Comparison of ENCODE assay signal across 8 cellular contexts in the genomic region with DNA sequence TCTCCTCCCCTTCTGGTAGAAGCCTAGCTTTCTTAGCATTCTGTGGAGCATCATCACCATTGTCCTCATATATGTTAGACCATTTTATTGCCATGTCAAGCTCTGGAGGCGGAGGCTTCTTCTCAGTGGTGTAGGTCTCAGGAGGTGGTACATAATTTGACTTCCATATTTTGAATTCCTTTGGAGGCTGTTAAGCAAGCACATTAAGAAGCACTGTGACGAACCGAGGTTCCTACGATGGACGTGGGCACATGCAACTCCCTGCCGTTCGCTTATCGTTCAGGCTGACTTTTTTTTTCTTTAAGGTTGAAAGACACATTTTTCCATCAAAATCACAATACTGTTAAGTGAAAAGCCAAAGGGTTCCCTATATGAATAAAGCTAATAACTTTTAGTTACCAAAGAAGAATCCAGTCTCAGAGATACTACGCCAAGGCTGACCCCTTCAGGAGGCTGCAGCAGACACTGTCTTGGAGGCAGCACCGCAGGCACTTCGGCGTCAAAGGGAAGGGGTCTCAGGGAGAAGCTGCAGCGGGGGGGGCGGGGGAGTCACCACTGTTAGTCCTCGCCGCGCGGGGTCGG. TPM values are rescaled to one million over a fixed set of nuclear protein-coding genes. Genes with fewer than 3 reads are reported as not detected.
A peak's percentile ranks its signal among the peaks of the same experiment; 100 is the strongest.
DNase-seq lines count a peak whose midpoint lies in the region; ATAC-seq and TF ChIP-seq lines count a peak whose summit lies in the region.

No MANE protein-coding gene starts in this region.

- peak overlapping the region; percentile 98 for H3K4ac ChIP-seq in trophoblast cell (ENCODE audit: low read depth, low read length)

- H3K4me2 ChIP-seq in trophoblast cell (ENCODE audit: low read length): peak overlapping the region; percentile 85

- peak overlapping the region; percentile 84 for H3K9ac ChIP-seq in trophoblast cell (ENCODE audit: low read length)

- peaks cover 8% of the 10 kb centered on the region for H3K79me2 ChIP-seq in trophoblast cell (ENCODE audit: control insufficient read depth, insufficient read depth, low read length, poor library complexity)

- peaks cover 0 to 22% (median 0%) of the 10 kb centered on the region in 3 donors for H3K36me3 ChIP-seq in Peyer's patch
- H3K36me3 ChIP-seq in trophoblast cell (ENCODE audit: control insufficient read depth in 1 of 2, insufficient read depth in 2 of 2, low read length in 2 of 2): peaks cover 0 to 9% of the 10 kb centered on the region in 2 experiments

- no CpG with 5 or more reads among the region's 19 CpGs for WGBS in trophoblast cell (ENCODE audit: extremely low coverage, insufficient coverage, insufficient read length)

- H3K23ac ChIP-seq in trophoblast cell (ENCODE audit: low read length): no peak overlapping the region

- H3K4me3 ChIP-seq in Peyer's patch (peak overlapping the region; percentile 85 to 95 (median 92)), trophoblast cell (ENCODE audit: low read depth, low read length) (peak overlapping the region; percentile 89)

- H2BK120ac ChIP-seq in trophoblast cell (ENCODE audit: insufficient read depth, low read length, poor library complexity): no peak overlapping the region

- peak; percentile 21 for ATAC-seq in esophagus mucosa
- ATAC-seq in HG03521 (IDR thresholded peaks at IDR 0.05; ENCODE audit: unreplicated experiment): no peak

- no peak overlapping the region for H2BK12ac ChIP-seq in trophoblast cell (ENCODE audit: low read length)

- H3K4me1 ChIP-seq in Peyer's patch: peaks cover 0 to 35% (median 9%) of the 10 kb centered on the region in 4 donors
- H3K4me1 ChIP-seq in trophoblast cell (ENCODE audit: control insufficient read depth in 1 of 2, insufficient read depth in 2 of 2, low read length in 2 of 2): peaks cover 0 to 3% of the 10 kb centered on the region in 2 experiments

- TF ChIP-seq CTCF in Peyer's patch (IDR thresholded peaks at IDR 0.05): no peak

- peak overlapping the region; percentile 74 to 86 (median 79) for H3K27ac ChIP-seq in Peyer's patch
- no peak overlapping the region for H3K27ac ChIP-seq in trophoblast cell (ENCODE audit: low read depth, low read length)

- no peak overlapping the region for H2BK5ac ChIP-seq in trophoblast cell (ENCODE audit: low read depth, low read length, poor library complexity)

- no peak overlapping the region for H2AFZ ChIP-seq in trophoblast cell (ENCODE audit: insufficient read depth, low read length, poor library complexity)

- H3K9me3 ChIP-seq in Peyer's patch: no peaks in the 10 kb centered on the region
- no peaks in the 10 kb centered on the region for H3K9me3 ChIP-seq in trophoblast cell (ENCODE audit: insufficient read depth, low read depth, low read length)

- H3K18ac ChIP-seq in trophoblast cell (ENCODE audit: low read length): no peak overlapping the region

- H3K27me3 ChIP-seq in Peyer's patch (no peaks in the 10 kb centered on the region), trophoblast cell (ENCODE audit: insufficient read depth, low read length) (no peaks in the 10 kb centered on the region)

- TF ChIP-seq POLR2A in Peyer's patch (IDR thresholded peaks at IDR 0.05): no peak

- peak; percentile 45 for DNase-seq in EL
- DNase-seq in Peyer's patch: no peak
- peak in 1 of 2 donors; percentile 29 for DNase-seq in trophoblast cell
- no peak for DNase-seq in stimulated activated CD4-positive, alpha-beta T cell treated with anti-CD3 and anti-CD28 coated beads, Interleukin-15, amount 100 ng/mL, for 24 hours
- DNase-seq in SW480 (ENCODE audit: low spot score): no peak
- no peak for DNase-seq in activated CD4-positive, alpha-beta T cell treated with anti-CD3 and anti-CD28 coated beads, Interleukin-2, amount 50 U/mL, for 48 hours

- H4K91ac ChIP-seq in trophoblast cell (ENCODE audit: low read depth, low read length): no peak overlapping the region

- H4K12ac ChIP-seq in trophoblast cell (ENCODE audit: low read depth, low read length): no peak overlapping the region

- H4K8ac ChIP-seq in trophoblast cell (ENCODE audit: low read depth, low read length): no peak overlapping the region

- no peak overlapping the region for H3K14ac ChIP-seq in trophoblast cell (ENCODE audit: low read length)

- peaks cover 3% of the 10 kb centered on the region for H3K79me1 ChIP-seq in trophoblast cell (ENCODE audit: low read length)

- H2AK5ac ChIP-seq in trophoblast cell (ENCODE audit: low read length): no peak overlapping the region

RNA-seq across cellular contexts. Expression of gene C1orf52, which starts 0.8 kb away (rescaled TPM):
- total RNA-seq in Peyer's patch (10 to 100 TPM; 15.1 to 57.8 (median 18.4) TPM), esophagus mucosa (11.7 TPM)
- 34.4 TPM in 2 replicates for polyA plus RNA-seq in trophoblast cell (2013)

RNA-seq across cellular contexts. Expression of gene BCL10, which starts 17.8 kb away (rescaled TPM):
- total RNA-seq in Peyer's patch (10 to 100 TPM; 25.6 to 45.7 (median 37.0) TPM), esophagus mucosa (52.1 TPM)
- 13.1 and 13.6 TPM in 2 replicates for polyA plus RNA-seq in trophoblast cell (2013)

RNA-seq across cellular contexts. Expression of gene SYDE2, which starts 57.8 kb away (rescaled TPM):
- total RNA-seq in Peyer's patch: 10 to 100 TPM in 3 of 4 donors, 1 to 10 TPM in 1; 3.3 to 20.8 (median 14.2) TPM
- total RNA-seq in esophagus mucosa: 0.84 TPM
- polyA plus RNA-seq in trophoblast cell (2013): 9.0 and 9.2 TPM in 2 replicates
